In genomic region chr15:74438696-74439316, GRCh38 we compare ENCODE assay signal across 8 cellular contexts. TPM values are rescaled to one million over a fixed set of nuclear protein-coding genes. Genes with fewer than 3 reads are reported as not detected.
DNase-seq lines count a peak whose midpoint lies in the region; ATAC-seq lines count a peak whose summit lies in the region.

No MANE protein-coding gene starts in this region.

- no peaks in the 10 kb centered on the region for H3K27me3 Mint-ChIP-seq in activated CD4-positive, alpha-beta T cell treated with anti-CD3 and anti-CD28 coated beads for 36 hours

- DNase-seq in COLO829 (ENCODE audit: low spot score) (peak; percentile 51), NCI-H446 (lab: John Stamatoyannopoulos, UW) (peak; percentile 49 to 71), caudate nucleus (lab: John Stamatoyannopoulos, UW) (peak in 56 of 61 donors; percentile 26 to 85 (median 58)), kidney tubule cell (ENCODE audit: low spot score) (peak; percentile 83)
- peak; percentile 90 for DNase-seq in activated CD4-positive, alpha-beta T cell treated with anti-CD3 and anti-CD28 coated beads for 36 hours
- peak; percentile 65 to 71 for DNase-seq in stimulated activated CD4-positive, alpha-beta T cell treated with anti-CD3 and anti-CD28 coated beads, Interleukin-4, amount 100 ng/mL, for 48 hours (ENCODE audit: low read depth in 2 of 2)

- ATAC-seq in HG02642 (IDR thresholded peaks at IDR 0.05; ENCODE audit: poor library complexity, unreplicated experiment) (peak; percentile 44), GM19328 (IDR thresholded peaks at IDR 0.05; ENCODE audit: unreplicated experiment) (no peak)
- peak; percentile 86 for ATAC-seq in activated CD4-positive, alpha-beta T cell treated with anti-CD3 and anti-CD28 coated beads for 36 hours

- no peaks in the 10 kb centered on the region for H3K36me3 Mint-ChIP-seq in activated CD4-positive, alpha-beta T cell treated with anti-CD3 and anti-CD28 coated beads for 36 hours (ENCODE audit: low read depth)

- no peak overlapping the region for H3K27ac Mint-ChIP-seq in activated CD4-positive, alpha-beta T cell treated with anti-CD3 and anti-CD28 coated beads for 36 hours

- no peaks in the 10 kb centered on the region for H3K9me3 Mint-ChIP-seq in activated CD4-positive, alpha-beta T cell treated with anti-CD3 and anti-CD28 coated beads for 36 hours (ENCODE audit: low read depth)

- CTCF ChIA-PET in activated CD4-positive, alpha-beta T cell treated with anti-CD3 and anti-CD28 coated beads for 36 hours (lab: Charles Lee): interaction anchor here (0.6 to 11.3 kb wide), 22 partner anchors 7 to 584 kb away, joined by 3 to 176 read pairs (median 5); partner anchors contain the start of genes PPCDC and UBL7

- POLR2A ChIA-PET in activated CD4-positive, alpha-beta T cell treated with anti-CD3 and anti-CD28 coated beads for 36 hours (lab: Charles Lee): interaction anchor here (0.6 kb wide), 1 partner anchor 54 kb away, joined by 3 read pairs; no protein-coding TSS in a partner anchor

- H3K4me1 Mint-ChIP-seq in activated CD4-positive, alpha-beta T cell treated with anti-CD3 and anti-CD28 coated beads for 36 hours: peaks cover 30% of the 10 kb centered on the region

- no peak overlapping the region for H3K27ac ChIP-seq in caudate nucleus (ENCODE audit: low read depth, low read length)

- no peak overlapping the region for H3K4me3 Mint-ChIP-seq in activated CD4-positive, alpha-beta T cell treated with anti-CD3 and anti-CD28 coated beads for 36 hours

- intact Hi-C loops in activated CD4-positive, alpha-beta T cell treated with anti-CD3 and anti-CD28 coated beads for 36 hours (cut with DNase I, micrococcal nuclease): loop anchor here (1.0 to 10.0 kb wide), 6 partner anchors 22 to 106 kb away; partner anchors contain the start of genes ARID3B (in 1 of the 2) and UBL7 (in 1 of the 2)

RNA-seq across cellular contexts. Expression of gene SEMA7A, which starts 5.0 kb away (rescaled TPM):
- 10 to 100 TPM; 57.3 to 57.7 TPM for total RNA-seq in activated CD4-positive, alpha-beta T cell treated with anti-CD3 and anti-CD28 coated beads for 36 hours

RNA-seq across cellular contexts. Expression of gene UBL7, which starts 22.2 kb away (rescaled TPM):
- 10 to 100 TPM; 47.5 to 48.6 TPM for total RNA-seq in activated CD4-positive, alpha-beta T cell treated with anti-CD3 and anti-CD28 coated beads for 36 hours
